In genomic region chr20:36638876-36639400, GRCh38 we compare ENCODE assay signal across 5 cellular contexts. TPM values are rescaled to one million over a fixed set of nuclear protein-coding genes. Genes with fewer than 3 reads are reported as not detected.
"Had no signal": no experiment of that assay in that cellular context is flagged by ENCODE, and none has a peak within 500 bp of the region (broad histone marks: within the 10 kb centered on the region; RNA-seq: fewer than 3 reads in every experiment).

No MANE protein-coding gene starts in this region.

RNA-seq across cellular contexts. Expression of gene SLA2, which starts 7.1 kb away (rescaled TPM):
- total RNA-seq: LHCN-M2, MCF 10A, PC-9, RPMI7951, SK-MEL-5 had no signal
